ENCODE assay signal across 11 cellular contexts in genomic region chr12:79983492-79983891, GRCh38. TPM values are rescaled to one million over a fixed set of nuclear protein-coding genes. Genes with fewer than 3 reads are reported as not detected.
DNase-seq lines count a peak whose midpoint lies in the region; ATAC-seq and TF ChIP-seq lines count a peak whose summit lies in the region.
"Had no signal": no experiment of that assay in that cellular context is flagged by ENCODE, and none has a peak within 500 bp of the region (broad histone marks: within the 10 kb centered on the region; RNA-seq: fewer than 3 reads in every experiment).

No MANE protein-coding gene starts in this region.

- H3K36me3 ChIP-seq in esophagus muscularis mucosa (no peaks in the 10 kb centered on the region), trophoblast cell (ENCODE audit: control insufficient read depth in 1 of 2, insufficient read depth in 2 of 2, low read length in 2 of 2) (no peaks in the 10 kb centered on the region), H7 (replicated peaks; ENCODE audit: control insufficient read depth, insufficient read depth, low read length) (no peaks in the 10 kb centered on the region)

- no peaks in the 10 kb centered on the region for H3K27me3 ChIP-seq in esophagus muscularis mucosa
- H3K27me3 ChIP-seq in trophoblast cell (ENCODE audit: insufficient read depth, low read length), result no peaks in the 10 kb centered on the region
- no peaks in the 10 kb centered on the region for H3K27me3 ChIP-seq in H7 (ENCODE audit: control insufficient read depth, insufficient read depth, low read length)

- WGBS in esophagus muscularis mucosa, result 48% methylated on average over 2 of the region's 2 CpGs
- no CpG with 5 or more reads among the region's 2 CpGs for WGBS in trophoblast cell (ENCODE audit: extremely low coverage, insufficient coverage, insufficient read length)

- H2AFZ ChIP-seq in trophoblast cell (ENCODE audit: insufficient read depth, low read length, poor library complexity), result no peak overlapping the region

- H4K12ac ChIP-seq in trophoblast cell (ENCODE audit: low read depth, low read length), result no peak overlapping the region

- peak overlapping the region; percentile 53 for H2BK12ac ChIP-seq in trophoblast cell (ENCODE audit: low read length)

- H2AK5ac ChIP-seq in trophoblast cell (ENCODE audit: low read length), result no peak overlapping the region

- peak overlapping the region in 3 of 4 donors; percentile 3 to 57 (median 33) for H3K27ac ChIP-seq in esophagus muscularis mucosa (replicated peaks in 1 of 4)
- H3K27ac ChIP-seq in trophoblast cell (ENCODE audit: low read depth, low read length), result no peak overlapping the region

- intact Hi-C loops in esophagus muscularis mucosa (cut with DNase I), result no loop called here

- no peak overlapping the region for H3K9ac ChIP-seq in trophoblast cell (ENCODE audit: low read length)

- TF ChIP-seq POLR2A in esophagus muscularis mucosa (IDR thresholded peaks at IDR 0.05; ENCODE audit: low read depth), result no peak

- no peak for TF ChIP-seq CTCF in esophagus muscularis mucosa (IDR thresholded peaks at IDR 0.05)

- no peak overlapping the region for H3K18ac ChIP-seq in trophoblast cell (ENCODE audit: low read length)

- no peak overlapping the region for H4K8ac ChIP-seq in trophoblast cell (ENCODE audit: low read depth, low read length)

- H3K9me3 ChIP-seq in esophagus muscularis mucosa (no peaks in the 10 kb centered on the region), trophoblast cell (ENCODE audit: insufficient read depth, low read depth, low read length) (no peaks in the 10 kb centered on the region)

- no peak for TF ChIP-seq EP300 in esophagus muscularis mucosa (IDR thresholded peaks at IDR 0.05)

- peak; percentile 83 for DNase-seq in ELR (ENCODE audit: low read depth)
- peak; percentile 87 for DNase-seq in NCI-H2029 treated with DMSO at 0.1 percent for 48 hours (lab: John Stamatoyannopoulos, UW)
- DNase-seq in esophagus muscularis mucosa (ENCODE audit: extremely low spot score), result no peak
- DNase-seq in trophoblast cell, result no peak
- no peak for DNase-seq in H7
- DNase-seq: activated CD8-positive, alpha-beta memory T cell treated with anti-CD3 and anti-CD28 coated beads for 24 hours; activated naive CD8-positive, alpha-beta T cell treated with anti-CD3 and anti-CD28 coated beads, Interleukin-2, amount 10 ng/mL, durations not matched to agents 7 days and 5 days; naive B cell; NCI-H1694 had no signal

- peak overlapping the region; percentile 22 for H3K4ac ChIP-seq in trophoblast cell (ENCODE audit: low read depth, low read length)

- no peak overlapping the region for H3K4me2 ChIP-seq in trophoblast cell (ENCODE audit: low read length)

- H3K4me1 ChIP-seq in esophagus muscularis mucosa, result peaks cover 0 to 25% (median 23%) of the 10 kb centered on the region in 4 donors
- peaks cover 3 to 5% of the 10 kb centered on the region in 2 experiments for H3K4me1 ChIP-seq in trophoblast cell (ENCODE audit: control insufficient read depth in 1 of 2, insufficient read depth in 2 of 2, low read length in 2 of 2)

- ATAC-seq in HG02884 (IDR thresholded peaks at IDR 0.05; ENCODE audit: unreplicated experiment) (no peak), HG02623 (IDR thresholded peaks at IDR 0.05; ENCODE audit: unreplicated experiment) (no peak)

- no peaks in the 10 kb centered on the region for H3K79me1 ChIP-seq in trophoblast cell (ENCODE audit: low read length)

- H2BK5ac ChIP-seq in trophoblast cell (ENCODE audit: low read depth, low read length, poor library complexity), result peak overlapping the region; percentile 44

- no peak overlapping the region for H2BK120ac ChIP-seq in trophoblast cell (ENCODE audit: insufficient read depth, low read length, poor library complexity)

- no peak overlapping the region for H3K23ac ChIP-seq in trophoblast cell (ENCODE audit: low read length)

- H3K4me3 ChIP-seq in esophagus muscularis mucosa (no peak overlapping the region), trophoblast cell (ENCODE audit: low read depth, low read length) (no peak overlapping the region), H7 (ENCODE audit: insufficient read depth, low read depth, low read length) (no peak overlapping the region)

- H4K91ac ChIP-seq in trophoblast cell (ENCODE audit: low read depth, low read length), result no peak overlapping the region

- H3K14ac ChIP-seq in trophoblast cell (ENCODE audit: low read length), result no peak overlapping the region

- H3K79me2 ChIP-seq in trophoblast cell (ENCODE audit: control insufficient read depth, insufficient read depth, low read length, poor library complexity), result no peaks in the 10 kb centered on the region

RNA-seq across cellular contexts. Expression of gene PPP1R12A, which starts 48.6 kb away (rescaled TPM):
- total RNA-seq in esophagus muscularis mucosa, result 100 to 1,000 TPM; 441 to 691 (median 542) TPM
- 142 and 152 TPM in 2 replicates for polyA plus RNA-seq in trophoblast cell (2013)
- 39.7 and 58.7 TPM in 2 replicates for total RNA-seq in H7 (2014; rRNA removed; shearing (Covaris generic))

Comparison
In these comparisons a context has a peak if more than half of its experiments do, and no peak if none do; other contexts are left out.
1. DNase-seq: peak in ELR (single experiment) and NCI-H2029 treated with DMSO at 0.1 percent for 48 hours (single experiment); none in esophagus muscularis mucosa (single experiment), trophoblast cell (0 of 2) and H7 (single experiment).